In the genomic region with DNA sequence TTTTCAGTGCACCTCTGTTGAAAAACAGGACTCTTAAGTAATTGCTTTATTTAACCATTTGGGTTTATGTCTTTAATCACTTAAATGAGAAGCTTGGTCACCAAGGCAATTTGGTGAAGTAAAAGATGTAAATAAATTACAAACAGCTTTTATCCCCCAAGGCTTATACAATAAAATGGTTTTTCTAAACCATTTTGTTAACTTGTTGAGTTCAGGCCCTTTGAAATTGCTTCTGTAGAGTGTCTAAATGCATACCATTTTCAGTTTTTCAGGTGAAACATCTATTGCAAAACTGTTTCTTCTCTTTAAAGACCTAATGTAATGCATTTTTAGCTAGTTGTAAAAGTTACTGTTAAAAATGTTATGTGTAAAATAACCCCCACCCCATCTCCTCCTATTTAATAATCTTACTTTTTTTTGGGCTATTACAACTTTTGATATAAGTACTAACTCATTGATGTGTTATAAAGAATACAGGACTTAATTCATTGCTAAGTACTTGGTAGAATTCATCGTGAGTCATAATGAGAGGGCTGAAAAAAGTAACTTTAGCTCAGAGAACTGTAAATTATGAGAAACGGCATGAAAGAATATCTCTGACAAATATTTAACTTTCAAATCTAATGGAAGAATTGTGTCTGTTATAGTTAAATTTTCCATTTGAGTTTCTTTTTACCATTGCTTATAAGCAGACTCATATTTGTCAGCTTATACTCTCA, we compare ENCODE assay signal across 11 cellular contexts. TPM values are rescaled to one million over a fixed set of nuclear protein-coding genes. Genes with fewer than 3 reads are reported as not detected.
A peak's percentile ranks its signal among the peaks of the same experiment; 100 is the strongest.
DNase-seq lines count a peak whose midpoint lies in the region; ATAC-seq, FAIRE-seq and TF ChIP-seq lines count a peak whose summit lies in the region.
"Had no signal": no experiment of that assay in that cellular context is flagged by ENCODE, and none has a peak within 500 bp of the region (broad histone marks: within the 10 kb centered on the region; RNA-seq: fewer than 3 reads in every experiment).

No MANE protein-coding gene starts in this region.

- no peak for TF ChIP-seq CTCF in Caco-2 (IDR thresholded peaks at IDR 0.05; ENCODE audit: insufficient read depth in 1 of 2, low read depth in 1 of 2, low read length in 1 of 2, severe bottlenecking in 1 of 2, unreplicated experiment in 1 of 2)
- no peak for TF ChIP-seq CTCF in GM23338 (conservative IDR thresholded peaks at IDR 0.05; ENCODE audit: low read depth in 2 of 2)
- TF ChIP-seq CTCF in K562 (IDR thresholded peaks at IDR 0.05 in 2 of 3, conservative IDR thresholded peaks at IDR 0.05 in 1 of 3; ENCODE audit: insufficient read depth in 2 of 3, low read depth in 1 of 3, low read length in 3 of 3): no peak
- TF ChIP-seq CTCF in nephron progenitor cell (IDR thresholded peaks at IDR 0.05): no peak

- no peak for DNase-seq in Caco-2
- DNase-seq in GM23338 (ENCODE audit: low spot score): no peak
- no peak for DNase-seq in K562 (ENCODE audit: extremely low read depth in 1 of 4, low spot score in 3 of 4)
- no peak for DNase-seq in nephron progenitor cell
- DNase-seq in COR-L47 (lab: John Stamatoyannopoulos, UW): no peak
- no peak for DNase-seq in HEK293T (ENCODE audit: extremely low spot score)
- DNase-seq: Calu3, hypothalamus, SHP77 had no signal

- no peaks in the 10 kb centered on the region for H3K9me3 ChIP-seq in Caco-2
- no peaks in the 10 kb centered on the region for H3K9me3 ChIP-seq in K562 (replicated peaks; ENCODE audit: control insufficient read depth, insufficient read depth, low read depth, low read length)

- peaks cover 11% of the 10 kb centered on the region for H3K4me1 ChIP-seq in Caco-2
- peaks cover 51% of the 10 kb centered on the region for H3K4me1 ChIP-seq in GM23338 (ENCODE audit: insufficient read depth)
- peaks cover 11 to 40% of the 10 kb centered on the region in 2 experiments for H3K4me1 ChIP-seq in K562 (replicated peaks in 1 of 2; ENCODE audit: control insufficient read depth in 2 of 2, insufficient read depth in 2 of 2, low read length in 2 of 2)

- no peak for FAIRE-seq in K562 (lab: Jason Lieb, UNC)

- H3K27ac ChIP-seq in GM23338 (ENCODE audit: low read depth) (no peak overlapping the region), K562 (ENCODE audit: extremely low read depth, low read depth, low read length) (peak overlapping the region; percentile 67; the same call in 2 of the 3 replicates)

- TF ChIP-seq EP300 in K562 (IDR thresholded peaks at IDR 0.05; ENCODE audit: low read length): no peak

- H3K79me2 ChIP-seq in GM23338 (replicated peaks; ENCODE audit: insufficient read depth) (peaks cover 83% of the 10 kb centered on the region), K562 (ENCODE audit: control insufficient read depth, insufficient read depth, low read length) (peaks cover 90% of the 10 kb centered on the region)

- peak overlapping the region; percentile 99 for H3K4me3 Mint-ChIP-seq in Caco-2 (ENCODE audit: unreplicated experiment)
- peak overlapping the region; percentile 49; the same call in 1 of the 3 replicates for H3K4me3 Mint-ChIP-seq in GM23338
- peak overlapping the region; percentile 17 for H3K4me3 Mint-ChIP-seq in nephron progenitor cell

- H3K27me3 ChIP-seq in Caco-2 (replicated peaks; ENCODE audit: control insufficient read depth, insufficient read depth, low read length): no peaks in the 10 kb centered on the region
- H3K27me3 ChIP-seq in GM23338 (ENCODE audit: insufficient read depth): no peaks in the 10 kb centered on the region
- no peaks in the 10 kb centered on the region for H3K27me3 ChIP-seq in K562 (ENCODE audit: control insufficient read depth in 2 of 2, insufficient read depth in 2 of 2, low read length in 2 of 2)

- H3K36me3 ChIP-seq in Caco-2 (ENCODE audit: control insufficient read depth, insufficient read depth, low read length): no peaks in the 10 kb centered on the region
- H3K36me3 ChIP-seq in GM23338 (ENCODE audit: insufficient read depth): no peaks in the 10 kb centered on the region
- no peaks in the 10 kb centered on the region for H3K36me3 ChIP-seq in K562 (ENCODE audit: control insufficient read depth, insufficient read depth, low read length)

- BruUV-seq in Caco-2 (replicated peaks; lab: Mats Ljungman, UMichigan) (no TSS peak), K562 (replicated peaks; lab: Mats Ljungman, UMichigan) (no TSS peak)

- H3K9me3 Mint-ChIP-seq in Caco-2 (ENCODE audit: unreplicated experiment): no peaks in the 10 kb centered on the region
- H3K9me3 Mint-ChIP-seq in GM23338: no peaks in the 10 kb centered on the region
- no peaks in the 10 kb centered on the region for H3K9me3 Mint-ChIP-seq in nephron progenitor cell

- ATAC-seq in GM23338: no peak
- ATAC-seq in K562: no peak
- ATAC-seq in GM21381 (IDR thresholded peaks at IDR 0.05; ENCODE audit: unreplicated experiment): no peak
- ATAC-seq in GM19351 (IDR thresholded peaks at IDR 0.05; ENCODE audit: unreplicated experiment): no peak

- peaks cover 39% of the 10 kb centered on the region for H3K36me3 Mint-ChIP-seq in Caco-2 (ENCODE audit: insufficient read depth, unreplicated experiment)
- no peaks in the 10 kb centered on the region for H3K36me3 Mint-ChIP-seq in GM23338 (ENCODE audit: low read depth)
- H3K36me3 Mint-ChIP-seq in nephron progenitor cell (ENCODE audit: low read depth): peaks cover 5% of the 10 kb centered on the region

- in situ Hi-C loops in K562 (cut with MboI): no loop called here

- intact Hi-C loops in Caco-2 (cut with micrococcal nuclease; ENCODE audit: unreplicated experiment): no loop called here
- intact Hi-C loops in K562 (cut with micrococcal nuclease): loop anchor here (1.0 to 10.0 kb wide), 4 partner anchors 60 to 337 kb away; no protein-coding TSS in a partner anchor

- H3K4me2 ChIP-seq in GM23338 (0 out of 2 replicates have a peak overlapping the region, but pooled peaks have one; percentile 5), K562 (ENCODE audit: insufficient read depth, low read length) (peak overlapping the region; percentile 64)

- TF ChIP-seq RAD21 in K562 (CRISPR knock-in tag; conservative IDR thresholded peaks at IDR 0.05 in 1 of 2, IDR thresholded peaks at IDR 0.05 in 1 of 2): no peak

- CTCF ChIA-PET in Caco-2 (lab: Charles Lee): interaction anchor here (0.6 to 1.4 kb wide), 2 partner anchors 96 to 397 kb away, joined by 3 to 4 read pairs; no protein-coding TSS in a partner anchor
- CTCF ChIA-PET in K562 (lab: Yijun Ruan, JAX; ENCODE audit: low intra/inter-chr PET ratio): interaction anchor here (0.6 kb wide), 1 partner anchor 321 kb away, joined by 3 read pairs; no protein-coding TSS in a partner anchor
- CTCF ChIA-PET in HEK293T (lab: Yijun Ruan, JAX): interaction anchor here (1.2 kb wide), 1 partner anchor 95 kb away, joined by 3 read pairs; no protein-coding TSS in a partner anchor

- H3K4me3 ChIP-seq in Caco-2 (ENCODE audit: low read depth, low read length) (no peak overlapping the region), GM23338 (0 out of 2 replicates have a peak overlapping the region, but pooled peaks have one; percentile 66), K562 (peak overlapping the region; percentile 93)

- H3K9me2 ChIP-seq in GM23338 (ENCODE audit: insufficient read depth): no peaks in the 10 kb centered on the region

- H3K4me1 Mint-ChIP-seq in Caco-2 (ENCODE audit: low read depth, unreplicated experiment): peaks cover 36% of the 10 kb centered on the region
- peaks cover 35% of the 10 kb centered on the region for H3K4me1 Mint-ChIP-seq in GM23338
- peaks cover 52% of the 10 kb centered on the region for H3K4me1 Mint-ChIP-seq in nephron progenitor cell

- H3K9ac ChIP-seq in K562 (ENCODE audit: insufficient read depth in 1 of 2, low read depth in 2 of 2, low read length in 2 of 2): peak overlapping the region in 1 of 2 experiments; percentile 72; a peak in 2 of 4 replicates

- TF ChIP-seq POLR2A in K562 (conservative IDR thresholded peaks at IDR 0.05): no peak

- H3K27me3 Mint-ChIP-seq in Caco-2 (ENCODE audit: insufficient read depth, unreplicated experiment) (no peaks in the 10 kb centered on the region), GM23338 (ENCODE audit: insufficient read depth, low read depth, poor library complexity) (peaks cover 6% of the 10 kb centered on the region), nephron progenitor cell (ENCODE audit: low read depth, poor library complexity) (peaks cover 1% of the 10 kb centered on the region)

- no peaks in the 10 kb centered on the region for H3F3A ChIP-seq in GM23338 (replicated peaks; ENCODE audit: low read depth)

- H2AFZ ChIP-seq in GM23338 (no peak overlapping the region), K562 (ENCODE audit: low read depth, low read length) (no peak overlapping the region; the same call in 1 of the 2 replicates)

- H4K20me1 ChIP-seq in GM23338 (replicated peaks; ENCODE audit: insufficient read depth) (peaks cover 15% of the 10 kb centered on the region), K562 (replicated peaks; ENCODE audit: control insufficient read depth, insufficient read depth, low read length) (peaks cover 4% of the 10 kb centered on the region; the same call in 1 of the 2 replicates)

- POLR2A ChIA-PET in Caco-2 (lab: Charles Lee) (interaction anchor here (0.5 kb wide), 1 partner anchor 34 kb away, joined by 3 read pairs; no protein-coding TSS in a partner anchor), K562 (lab: Yijun Ruan, JAX) (interaction anchor here (2.4 to 3.0 kb wide), 2 partner anchors 11 to 44 kb away, joined by 5 to 10 read pairs; no protein-coding TSS in a partner anchor), HEK293T (lab: Yijun Ruan, JAX) (no interaction called here)

- WGBS in K562 (ENCODE audit: insufficient coverage, low coverage, missing lambda C conversion rate): 3% methylated on average over 2 of the region's 2 CpGs

- peak overlapping the region; percentile 33 for H3K27ac Mint-ChIP-seq in Caco-2 (ENCODE audit: unreplicated experiment)
- H3K27ac Mint-ChIP-seq in GM23338: no peak overlapping the region; the same call in 1 of the 2 replicates
- no peak overlapping the region for H3K27ac Mint-ChIP-seq in nephron progenitor cell

- no peaks in the 10 kb centered on the region for H3K9me1 ChIP-seq in K562 (ENCODE audit: control insufficient read depth, insufficient read depth, low read length)

RNA-seq across cellular contexts. Expression of gene RAPGEF2, which starts 4.5 kb away (rescaled TPM):
- total RNA-seq in Caco-2 (2022) (65.6 and 67.6 TPM in 2 replicates), K562 (2014; rRNA removed) (21.2 and 21.4 TPM in 2 replicates), K562 (2014; rRNA removed; fragmentation: Illumina TruSeq; extraction: Trizol) (24.1 and 27.3 TPM in 2 replicates), K562 (2015; rRNA removed; fragmentation: Illumina TruSeq; extraction: Trizol) (29.9 and 32.6 TPM in 2 replicates), K562 (2021) (17.1 and 23.1 TPM in 2 replicates)
- total RNA-seq in GM23338 (2014; rRNA removed; shearing (Covaris generic)): 52.7 and 63.1 TPM in 2 replicates
- polyA plus RNA-seq in GM23338 (2016; fragmentation: Nextera tagmentation; extraction: Ambion mirVana) (8.5 and 10.2 TPM in 2 replicates), K562 (2011; rRNA removed) (28.4 and 31.1 TPM in 2 replicates), K562 (2014; fragmentation: Illumina TruSeq; extraction: Trizol) (22.1 and 26.8 TPM in 2 replicates), K562 (2014; fragmentation: Nextera tagmentation; extraction: Ambion mirVana) (1 to 10 TPM; 3.1 to 3.4 TPM), K562 (2014; rRNA removed) (13.1 and 15.0 TPM in 2 replicates)
- 50.9 and 149 TPM in 2 replicates for total RNA-seq in K562 (2011; cell fraction: chromatin; rRNA removed; ENCODE audit: low replicate concordance)
- 21.8 and 31.8 TPM in 2 replicates for total RNA-seq in K562 (2011; cell fraction: nucleolus; rRNA removed)
- total RNA-seq in K562 (2011; cell fraction: nucleoplasm; rRNA removed): 43.3 and 46.7 TPM in 2 replicates
- 15.8 and 20.2 TPM in 2 replicates for polyA plus RNA-seq in K562 (2011; cell fraction: cytosol; rRNA removed)
- polyA plus RNA-seq in K562 (2011; cell fraction: nucleus; rRNA removed): 45.9 and 58.3 TPM in 2 replicates
- 16.1 and 24.1 TPM in 2 replicates for polyA plus RNA-seq in K562 (2012)
- 127 and 148 TPM in 2 replicates for polyA minus RNA-seq in K562 (2011; rRNA and poly(A)+ RNA removed)
- polyA minus RNA-seq in K562 (2011; cell fraction: cytosol; rRNA and poly(A)+ RNA removed): 23.8 and 34.2 TPM in 2 replicates
- polyA minus RNA-seq in K562 (2011; cell fraction: nucleus; rRNA and poly(A)+ RNA removed): 42.3 and 86.1 TPM in 2 replicates

Comparison
In these comparisons a context has a peak if more than half of its experiments do, and no peak if none do; other contexts are left out.
1. H3K4me3 Mint-ChIP-seq: peak in every context shown above with its lines; median percentile 99 in Caco-2; 49 in GM23338; 17 in nephron progenitor cell.